ENCODE assay signal across 1 cellular context in genomic region chr19:19096641-19097627, GRCh38.
TF ChIP-seq lines count a peak whose summit lies in the region.

No MANE protein-coding gene starts in this region.

TF ChIP-seq in HepG2, 621 proteins besides CTCF, POLR2A, EP300 and RAD21 (continued from another document and continues in another):
- peak; percentile 55; the same call in 1 of the 2 replicates for TF ChIP-seq PRDM15 (CRISPR knock-in tag; IDR thresholded peaks at IDR 0.05)
- TF ChIP-seq ZFP37 (CRISPR knock-in tag; IDR thresholded peaks at IDR 0.05; ENCODE audit: borderline replicate concordance): peak; percentile 91
- TF ChIP-seq ZNF7 (CRISPR knock-in tag; IDR thresholded peaks at IDR 0.05): no peak
- TF ChIP-seq GMEB2 (CRISPR knock-in tag; IDR thresholded peaks at IDR 0.05; ENCODE audit: low read depth): no peak
- TF ChIP-seq GPBP1L1 (CRISPR knock-in tag; IDR thresholded peaks at IDR 0.05): no peak
- TF ChIP-seq KMT2B (CRISPR knock-in tag; IDR thresholded peaks at IDR 0.05): peak; percentile 67
- TF ChIP-seq ZNF703 (CRISPR knock-in tag; IDR thresholded peaks at IDR 0.05; ENCODE audit: borderline replicate concordance): no peak
- peak; percentile 5; the same call in 1 of the 2 replicates for TF ChIP-seq SMAD3 (CRISPR knock-in tag; IDR thresholded peaks at IDR 0.05)
- TF ChIP-seq ZNF503 (CRISPR knock-in tag; IDR thresholded peaks at IDR 0.05): peak; percentile 91
- TF ChIP-seq NCOA5 (CRISPR knock-in tag; IDR thresholded peaks at IDR 0.05): no peak
- TF ChIP-seq GMEB1 (CRISPR knock-in tag; IDR thresholded peaks at IDR 0.05; ENCODE audit: borderline replicate concordance): peak; percentile 64; the same call in 1 of the 2 replicates
- TF ChIP-seq ZNF670 (CRISPR knock-in tag; IDR thresholded peaks at IDR 0.05; ENCODE audit: borderline replicate concordance): peak; percentile 97; the same call in 1 of the 2 replicates
- no peak for TF ChIP-seq ZNF382 (CRISPR knock-in tag; IDR thresholded peaks at IDR 0.05; ENCODE audit: borderline replicate concordance)
- no peak for TF ChIP-seq ZNF563 (CRISPR knock-in tag; IDR thresholded peaks at IDR 0.05)
- TF ChIP-seq THAP7 (CRISPR knock-in tag; IDR thresholded peaks at IDR 0.05): no peak
- no peak for TF ChIP-seq PAF1 (CRISPR knock-in tag; IDR thresholded peaks at IDR 0.05)
- TF ChIP-seq ZNF230 (CRISPR knock-in tag; IDR thresholded peaks at IDR 0.05): no peak
- no peak for TF ChIP-seq ZNF496 (CRISPR knock-in tag; IDR thresholded peaks at IDR 0.05; ENCODE audit: insufficient replicate concordance)
- TF ChIP-seq KMT2A (CRISPR knock-in tag; IDR thresholded peaks at IDR 0.05): no peak
- TF ChIP-seq ZNF558 (CRISPR knock-in tag; IDR thresholded peaks at IDR 0.05; ENCODE audit: borderline replicate concordance): peak; percentile 38; the same call in 1 of the 2 replicates
- no peak for TF ChIP-seq ZNF615 (CRISPR knock-in tag; IDR thresholded peaks at IDR 0.05; ENCODE audit: borderline replicate concordance)
- TF ChIP-seq ZNF101 (CRISPR knock-in tag; IDR thresholded peaks at IDR 0.05; ENCODE audit: borderline replicate concordance, low read depth): no peak
- peak; percentile 82 for TF ChIP-seq ZFP36L1 (CRISPR knock-in tag; IDR thresholded peaks at IDR 0.05)
- TF ChIP-seq CBX5 (CRISPR knock-in tag; IDR thresholded peaks at IDR 0.05; ENCODE audit: borderline replicate concordance): peak; percentile 78; the same call in 1 of the 2 replicates
- TF ChIP-seq ZNF512B (CRISPR knock-in tag; IDR thresholded peaks at IDR 0.05; ENCODE audit: borderline replicate concordance): 0 out of 2 replicates have a peak, but pooled peaks have one; percentile 28
- no peak for TF ChIP-seq ONECUT2 (CRISPR knock-in tag; IDR thresholded peaks at IDR 0.05)
- TF ChIP-seq IKZF5 (CRISPR knock-in tag; IDR thresholded peaks at IDR 0.05): peak; percentile 88; the same call in 1 of the 2 replicates
- TF ChIP-seq ZNF747 (CRISPR knock-in tag; IDR thresholded peaks at IDR 0.05; ENCODE audit: borderline replicate concordance): peak; percentile 87
- TF ChIP-seq MZF1 (CRISPR knock-in tag; IDR thresholded peaks at IDR 0.05; ENCODE audit: borderline replicate concordance): no peak
- no peak for TF ChIP-seq GABPA (IDR thresholded peaks at IDR 0.05; ENCODE audit: low read depth, low read length)
- peak; percentile 44; the same call in 1 of the 2 replicates for TF ChIP-seq GABPA (CRISPR knock-in tag; IDR thresholded peaks at IDR 0.05; ENCODE audit: low read depth)
- TF ChIP-seq KDM5B (CRISPR knock-in tag; IDR thresholded peaks at IDR 0.05; ENCODE audit: borderline replicate concordance): peak; percentile 55; the same call in 1 of the 2 replicates
- peak; percentile 74; the same call in 1 of the 2 replicates for TF ChIP-seq ZNF333 (CRISPR knock-in tag; IDR thresholded peaks at IDR 0.05; ENCODE audit: borderline replicate concordance)
- TF ChIP-seq ZNF362 (CRISPR knock-in tag; IDR thresholded peaks at IDR 0.05; ENCODE audit: borderline replicate concordance): no peak; the same call in 1 of the 2 replicates
- TF ChIP-seq PPARG (CRISPR knock-in tag; conservative IDR thresholded peaks at IDR 0.05): peak; percentile 100
- TF ChIP-seq ZSCAN21 (CRISPR knock-in tag; IDR thresholded peaks at IDR 0.05; ENCODE audit: borderline replicate concordance): peak; percentile 85; the same call in 1 of the 2 replicates
- TF ChIP-seq DZIP1 (CRISPR knock-in tag; IDR thresholded peaks at IDR 0.05): no peak
- peak; percentile 85; the same call in 1 of the 2 replicates for TF ChIP-seq RNF2 (conservative IDR thresholded peaks at IDR 0.05; ENCODE audit: low read depth)
- TF ChIP-seq ZFX (CRISPR knock-in tag; IDR thresholded peaks at IDR 0.05; ENCODE audit: low read depth): peak; percentile 83
- no peak for TF ChIP-seq NFATC3 (CRISPR knock-in tag; IDR thresholded peaks at IDR 0.05)
- TF ChIP-seq SKI (IDR thresholded peaks at IDR 0.05; ENCODE audit: partially characterized antibody): peak; percentile 97
